ENCODE assay signal across 13 cellular contexts in genomic region chr14:89466939-89467338, GRCh38. TPM values are rescaled to one million over a fixed set of nuclear protein-coding genes. Genes with fewer than 3 reads are reported as not detected.
DNase-seq lines count a peak whose midpoint lies in the region; ATAC-seq and TF ChIP-seq lines count a peak whose summit lies in the region.
"Had no signal": no experiment of that assay in that cellular context is flagged by ENCODE, and none has a peak within 500 bp of the region (broad histone marks: within the 10 kb centered on the region; RNA-seq: fewer than 3 reads in every experiment).

No MANE protein-coding gene starts in this region.

- TF ChIP-seq POLR2A in spleen (IDR thresholded peaks at IDR 0.05) (no peak), testis (IDR thresholded peaks at IDR 0.05) (no peak)

- peak; percentile 24 for ATAC-seq in activated CD8-positive, alpha-beta T cell treated with anti-CD3 and anti-CD28 coated beads, Interleukin-2, amount 10 ng/mL, durations not matched to agents 7 days and 5 days
- ATAC-seq in left cardiac atrium = peak; percentile 51 to 63

- intact Hi-C loops in left cardiac atrium (cut with DNase I) = no loop called here
- intact Hi-C loops in spleen (cut with DNase I; ENCODE audit: low total_unique reads) = no loop called here
- intact Hi-C loops in testis (cut with DNase I; ENCODE audit: low total_unique reads) = no loop called here
- intact Hi-C loops in activated naive CD4-positive, alpha-beta T cell treated with anti-CD3 and anti-CD28 coated beads for 36 hours (cut with micrococcal nuclease) = no loop called here

- H3K9me3 ChIP-seq in spleen = peaks cover 0 to 6% (median 0%) of the 10 kb centered on the region in 8 donors
- no peaks in the 10 kb centered on the region for H3K9me3 ChIP-seq in testis
- H3K9me3 ChIP-seq: SK-N-SH had no signal

- TF ChIP-seq CTCF in spleen (IDR thresholded peaks at IDR 0.05 in 8 of 11, conservative IDR thresholded peaks at IDR 0.05 in 3 of 11) = no peak
- no peak for TF ChIP-seq CTCF in testis (IDR thresholded peaks at IDR 0.05)

- no peak overlapping the region for H3K4me3 Mint-ChIP-seq in T-helper 2 cell treated with Interferon-gamma antibody and Interleukin-4, amounts not matched to agents 5 μg/mL and 100 μg/mL, for 36 hours
- H3K4me3 Mint-ChIP-seq in activated CD8-positive, alpha-beta T cell treated with anti-CD3 and anti-CD28 coated beads, Interleukin-2, amount 10 ng/mL, durations not matched to agents 7 days and 5 days = no peak overlapping the region
- H3K4me3 Mint-ChIP-seq in activated naive CD4-positive, alpha-beta T cell treated with anti-CD3 and anti-CD28 coated beads for 36 hours = no peak overlapping the region

- peaks cover 17% of the 10 kb centered on the region for H3K4me1 Mint-ChIP-seq in T-helper 2 cell treated with Interferon-gamma antibody and Interleukin-4, amounts not matched to agents 5 μg/mL and 100 μg/mL, for 36 hours (ENCODE audit: low read depth)
- peaks cover 32% of the 10 kb centered on the region for H3K4me1 Mint-ChIP-seq in activated CD8-positive, alpha-beta T cell treated with anti-CD3 and anti-CD28 coated beads, Interleukin-2, amount 10 ng/mL, durations not matched to agents 7 days and 5 days (ENCODE audit: low read depth)
- H3K4me1 Mint-ChIP-seq in activated naive CD4-positive, alpha-beta T cell treated with anti-CD3 and anti-CD28 coated beads for 36 hours (ENCODE audit: low read depth) = peaks cover 27% of the 10 kb centered on the region

- H3K36me3 ChIP-seq in spleen (peaks cover 0 to 8% (median 0%) of the 10 kb centered on the region in 6 donors), testis (ENCODE audit: low read depth, missing control alignments) (no peaks in the 10 kb centered on the region)

- POLR2A ChIA-PET in activated CD8-positive, alpha-beta T cell treated with anti-CD3 and anti-CD28 coated beads, Interleukin-2, amount 10 ng/mL, durations not matched to agents 7 days and 5 days (lab: Charles Lee) = interaction anchor here (0.8 to 1.1 kb wide), 2 partner anchors 36 to 58 kb away, joined by 3 to 7 read pairs; no protein-coding TSS in a partner anchor

- WGBS in spleen, 5 donors = 60 to 87% (median 65%) methylated on average over 12 to 13 of the region's 13 CpGs
- 78 to 87% methylated on average over 11 to 13 of the region's 13 CpGs for WGBS in testis, 2 donors

- H3K27ac Mint-ChIP-seq in T-helper 2 cell treated with Interferon-gamma antibody and Interleukin-4, amounts not matched to agents 5 μg/mL and 100 μg/mL, for 36 hours = peak overlapping the region; percentile 70
- peak overlapping the region; percentile 80 for H3K27ac Mint-ChIP-seq in activated CD8-positive, alpha-beta T cell treated with anti-CD3 and anti-CD28 coated beads, Interleukin-2, amount 10 ng/mL, durations not matched to agents 7 days and 5 days
- H3K27ac Mint-ChIP-seq in activated naive CD4-positive, alpha-beta T cell treated with anti-CD3 and anti-CD28 coated beads for 36 hours = no peak overlapping the region

- H3K4me1 ChIP-seq in spleen (peaks cover 5 to 85% (median 36%) of the 10 kb centered on the region in 6 donors), testis (peaks cover 3% of the 10 kb centered on the region)

- H3K9me3 Mint-ChIP-seq in T-helper 2 cell treated with Interferon-gamma antibody and Interleukin-4, amounts not matched to agents 5 μg/mL and 100 μg/mL, for 36 hours = no peaks in the 10 kb centered on the region
- no peaks in the 10 kb centered on the region for H3K9me3 Mint-ChIP-seq in activated CD8-positive, alpha-beta T cell treated with anti-CD3 and anti-CD28 coated beads, Interleukin-2, amount 10 ng/mL, durations not matched to agents 7 days and 5 days (ENCODE audit: insufficient read depth)
- no peaks in the 10 kb centered on the region for H3K9me3 Mint-ChIP-seq in activated naive CD4-positive, alpha-beta T cell treated with anti-CD3 and anti-CD28 coated beads for 36 hours

- no peak for DNase-seq in T-helper 2 cell treated with Interferon-gamma antibody and Interleukin-4, amounts not matched to agents 5 μg/mL and 100 μg/mL, for 36 hours (ENCODE audit: low spot score)
- DNase-seq in T-helper 2 cell (no peak), left cardiac atrium (peak; percentile 59), spleen (no peak), testis (no peak), ACHN (no peak)
- DNase-seq in activated CD8-positive, alpha-beta T cell treated with anti-CD3 and anti-CD28 coated beads, Interleukin-2, amount 10 ng/mL, durations not matched to agents 7 days and 5 days = no peak
- no peak for DNase-seq in activated naive CD4-positive, alpha-beta T cell treated with anti-CD3 and anti-CD28 coated beads for 36 hours
- DNase-seq: activated CD4-positive, CD25-positive, alpha-beta regulatory T cell treated with anti-CD3 and anti-CD28 coated beads, Interleukin-2, amount 50 U/mL, for 72 hours; DMS79; GOT3; SK-N-SH; trophoblast cell had no signal

- H3K36me3 Mint-ChIP-seq in T-helper 2 cell treated with Interferon-gamma antibody and Interleukin-4, amounts not matched to agents 5 μg/mL and 100 μg/mL, for 36 hours (ENCODE audit: low read depth) = peaks cover 25% of the 10 kb centered on the region
- H3K36me3 Mint-ChIP-seq in activated CD8-positive, alpha-beta T cell treated with anti-CD3 and anti-CD28 coated beads, Interleukin-2, amount 10 ng/mL, durations not matched to agents 7 days and 5 days (ENCODE audit: low read depth) = peaks cover 27% of the 10 kb centered on the region
- H3K36me3 Mint-ChIP-seq in activated naive CD4-positive, alpha-beta T cell treated with anti-CD3 and anti-CD28 coated beads for 36 hours (ENCODE audit: low read depth) = peaks cover 9% of the 10 kb centered on the region

- peak overlapping the region in 7 of 8 donors; percentile 2 to 65 (median 57) for H3K27ac ChIP-seq in spleen
- H3K27ac ChIP-seq in testis = no peak overlapping the region

- H3K27me3 ChIP-seq in spleen (replicated peaks in 1 of 7) (no peaks in the 10 kb centered on the region), testis (no peaks in the 10 kb centered on the region)

- H3K27me3 Mint-ChIP-seq in T-helper 2 cell treated with Interferon-gamma antibody and Interleukin-4, amounts not matched to agents 5 μg/mL and 100 μg/mL, for 36 hours (ENCODE audit: low read depth) = no peaks in the 10 kb centered on the region
- no peaks in the 10 kb centered on the region for H3K27me3 Mint-ChIP-seq in activated CD8-positive, alpha-beta T cell treated with anti-CD3 and anti-CD28 coated beads, Interleukin-2, amount 10 ng/mL, durations not matched to agents 7 days and 5 days (ENCODE audit: low read depth)
- no peaks in the 10 kb centered on the region for H3K27me3 Mint-ChIP-seq in activated naive CD4-positive, alpha-beta T cell treated with anti-CD3 and anti-CD28 coated beads for 36 hours (ENCODE audit: low read depth)

- in situ Hi-C loops in ACHN (cut with HindIII; ENCODE audit: low pct_ligation_motif_present, low pct_unique_long_range_greater_than_20kb, low sequenced_read_pairs) = no loop called here

- H3K4me3 ChIP-seq in spleen = peak overlapping the region in 1 of 8 donors; percentile 18
- H3K4me3 ChIP-seq in testis = no peak overlapping the region

- CTCF ChIA-PET in activated CD8-positive, alpha-beta T cell treated with anti-CD3 and anti-CD28 coated beads, Interleukin-2, amount 10 ng/mL, durations not matched to agents 7 days and 5 days (lab: Charles Lee) = interaction anchor here (0.7 to 2.1 kb wide), 2 partner anchors 22 to 43 kb away, joined by 3 to 7 read pairs; no protein-coding TSS in a partner anchor
- CTCF ChIA-PET in activated naive CD4-positive, alpha-beta T cell treated with anti-CD3 and anti-CD28 coated beads for 36 hours (lab: Charles Lee) = interaction anchor here (0.6 to 1.6 kb wide), 3 partner anchors 13 to 425 kb away, joined by 3 read pairs; no protein-coding TSS in a partner anchor

RNA-seq across cellular contexts. Expression of gene FOXN3, which starts 49.9 kb away (rescaled TPM):
- 10 to 100 TPM; 70.3 to 72.7 TPM for total RNA-seq in activated CD8-positive, alpha-beta T cell treated with anti-CD3 and anti-CD28 coated beads, Interleukin-2, amount 10 ng/mL, durations not matched to agents 7 days and 5 days
- total RNA-seq in left cardiac atrium (100 to 1,000 TPM; 115 to 119 TPM), spleen (100 to 1,000 TPM in 5 of 7 donors, 10 to 100 TPM in 2; 76.4 to 121 (median 105) TPM), testis (100 to 1,000 TPM; 100 to 103 TPM)
- polyA plus RNA-seq in spleen (10 to 100 TPM in 1 of 3 donors, 1 to 10 TPM in 2; 9.2 to 12.7 (median 9.3) TPM), testis (ENCODE audit: insufficient read depth, low read depth, low replicate concordance) (40.7 TPM)
- total RNA-seq in activated naive CD4-positive, alpha-beta T cell treated with anti-CD3 and anti-CD28 coated beads for 36 hours = 10 to 100 TPM; 64.6 to 65.0 TPM

Comparison
In these comparisons a context has a peak if more than half of its experiments do, and no peak if none do; other contexts are left out.
1. H3K27ac ChIP-seq: peak in spleen (7 of 8); none in testis (0 of 2).